Comparison of ENCODE assay signal across 22 cellular contexts in the genomic region with DNA sequence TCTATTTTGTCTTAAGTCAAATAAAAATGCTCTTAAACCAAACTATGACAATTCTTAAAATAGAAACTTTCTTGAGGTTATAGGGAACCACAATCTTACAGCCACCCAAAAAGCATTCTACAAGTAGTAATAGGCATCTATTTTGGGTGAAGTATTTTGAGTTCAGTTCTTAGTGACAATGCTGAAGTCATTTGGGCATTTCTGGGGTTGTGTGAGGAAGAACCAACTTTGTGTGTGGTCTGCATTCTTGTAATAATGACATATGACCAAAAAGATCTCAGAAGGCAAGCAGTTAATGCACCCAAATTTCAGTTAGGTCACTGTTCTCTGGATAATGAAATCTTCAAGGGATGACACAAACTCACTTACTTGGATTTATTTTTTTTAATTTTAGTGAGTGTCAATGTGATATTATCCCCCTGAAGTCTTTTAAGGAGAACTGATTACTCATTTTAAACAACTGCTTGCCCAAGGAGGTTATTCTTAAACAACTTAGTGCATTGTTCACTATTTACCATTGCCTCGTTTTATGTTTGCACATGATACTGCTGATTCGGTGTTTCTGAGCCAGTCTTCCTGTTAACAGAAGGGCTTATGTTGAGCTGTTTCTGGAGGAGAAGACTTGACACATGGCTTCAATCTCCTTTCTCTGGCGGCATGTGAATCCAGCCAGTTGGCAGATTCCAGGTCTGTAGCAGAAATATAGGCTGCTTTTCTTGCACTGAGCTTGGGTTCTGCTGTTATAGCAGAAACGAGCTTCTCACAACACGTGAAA.
A peak's percentile ranks its signal among the peaks of the same experiment; 100 is the strongest.
DNase-seq lines count a peak whose midpoint lies in the region; ATAC-seq and TF ChIP-seq lines count a peak whose summit lies in the region.
"Had no signal": no experiment of that assay in that cellular context is flagged by ENCODE, and none has a peak within 500 bp of the region (broad histone marks: within the 10 kb centered on the region; RNA-seq: fewer than 3 reads in every experiment).

No MANE protein-coding gene starts in this region.

- peaks cover 11% of the 10 kb centered on the region; the same call in 1 of the 2 replicates for H3K4me1 ChIP-seq in SJCRH30
- H3K4me1 ChIP-seq: colonic mucosa, gastroesophageal sphincter, left ventricle myocardium inferior had no signal

- H3K27me3 ChIP-seq in BJ (ENCODE audit: control insufficient read depth, insufficient read depth, low read length), result no peaks in the 10 kb centered on the region
- H3K27me3 ChIP-seq in SJCRH30, result no peaks in the 10 kb centered on the region
- H3K27me3 ChIP-seq: colonic mucosa, gastroesophageal sphincter, pancreas had no signal

- no peak for TF ChIP-seq CTCF in BJ (IDR thresholded peaks at IDR 0.05; ENCODE audit: insufficient read depth, low read depth, low read length)
- no peak for TF ChIP-seq CTCF in HFFc6 (IDR thresholded peaks at IDR 0.05)

- H3K27ac ChIP-seq in SJCRH30, result no peak overlapping the region; the same call in 1 of the 2 replicates
- H3K27ac ChIP-seq: colonic mucosa, gastroesophageal sphincter, left ventricle myocardium inferior, pancreas had no signal

- ATAC-seq in T-helper 17 cell, result no peak
- ATAC-seq in activated CD4-positive, alpha-beta T cell treated with anti-CD3 and anti-CD28 coated beads for 36 hours, result no peak
- ATAC-seq: gastroesophageal sphincter had no signal

- H3K9me3 ChIP-seq in SJCRH30 (replicated peaks) (no peaks in the 10 kb centered on the region), T-helper 17 cell (ENCODE audit: control insufficient read depth, low read length, poor library complexity, severe bottlenecking) (no peaks in the 10 kb centered on the region)
- H3K9me3 ChIP-seq: colonic mucosa, gastroesophageal sphincter, left ventricle myocardium inferior, pancreas had no signal

- H3K27ac Mint-ChIP-seq in HFFc6 (no peak overlapping the region), T-helper 17 cell (no peak overlapping the region)
- H3K27ac Mint-ChIP-seq in activated CD4-positive, alpha-beta T cell treated with anti-CD3 and anti-CD28 coated beads for 36 hours, result no peak overlapping the region
- H3K27ac Mint-ChIP-seq: H9 had no signal

- no peaks in the 10 kb centered on the region for H3K36me3 ChIP-seq in BJ (ENCODE audit: control insufficient read depth, insufficient read depth, low read length)
- H3K36me3 ChIP-seq in SJCRH30, result no peaks in the 10 kb centered on the region
- H3K36me3 ChIP-seq: colonic mucosa, gastroesophageal sphincter, left ventricle myocardium inferior, pancreas had no signal

- H3K4me3 Mint-ChIP-seq in HFFc6, result peak overlapping the region; percentile 37
- H3K4me3 Mint-ChIP-seq in T-helper 17 cell, result no peak overlapping the region
- no peak overlapping the region for H3K4me3 Mint-ChIP-seq in activated CD4-positive, alpha-beta T cell treated with anti-CD3 and anti-CD28 coated beads for 36 hours
- H3K4me3 Mint-ChIP-seq: H9 had no signal

- H3K36me3 Mint-ChIP-seq in HFFc6 (ENCODE audit: low read depth) (no peaks in the 10 kb centered on the region), T-helper 17 cell (ENCODE audit: low read depth) (no peaks in the 10 kb centered on the region)
- H3K36me3 Mint-ChIP-seq in activated CD4-positive, alpha-beta T cell treated with anti-CD3 and anti-CD28 coated beads for 36 hours (ENCODE audit: low read depth), result no peaks in the 10 kb centered on the region

- H3K4me1 Mint-ChIP-seq in HFFc6 (ENCODE audit: low read depth) (peaks cover 11% of the 10 kb centered on the region), T-helper 17 cell (no peaks in the 10 kb centered on the region)
- H3K4me1 Mint-ChIP-seq in activated CD4-positive, alpha-beta T cell treated with anti-CD3 and anti-CD28 coated beads for 36 hours, result no peaks in the 10 kb centered on the region
- H3K4me1 Mint-ChIP-seq: H9 had no signal

- CTCF ChIA-PET in BJ (lab: Yijun Ruan, JAX), result no interaction called here
- CTCF ChIA-PET in activated CD4-positive, alpha-beta T cell treated with anti-CD3 and anti-CD28 coated beads for 36 hours (lab: Charles Lee), result no interaction called here

- intact Hi-C loops in activated CD4-positive, alpha-beta T cell treated with anti-CD3 and anti-CD28 coated beads for 36 hours (cut with DNase I, micrococcal nuclease), result no loop called here

- DNase-seq in BJ (ENCODE audit: low read depth) (peak; percentile 15), HFFc6 (peak; percentile 22), SJCRH30 (peak; percentile 4 to 21), hepatic stellate cell (ENCODE audit: low spot score) (peak; percentile 5), T-helper 17 cell (no peak), NOMO-1 treated with dmso at 0.1 percent for 144 hours (lab: John Stamatoyannopoulos, UW; ENCODE audit: unreplicated experiment) (no peak), NCI-H146 treated with DMSO at 0.1 percent for 48 hours (lab: John Stamatoyannopoulos, UW; ENCODE audit: unreplicated experiment) (no peak)
- DNase-seq in activated CD4-positive, alpha-beta T cell treated with anti-CD3 and anti-CD28 coated beads for 36 hours, result no peak
- DNase-seq: activated naive CD4-positive, alpha-beta T cell treated with Interleukin-2 at 50 U/mL for 16 hours; activated T-cell treated with anti-CD3 and anti-CD28 coated beads for 4 hours; colonic mucosa; COR-L47; H9; left ventricle myocardium inferior; NCI-H1930; NCI-H446 treated with DMSO at 0.1 percent for 48 hours; pancreas; stimulated activated CD4-positive, alpha-beta T cell treated with anti-CD3 and anti-CD28 coated beads, Interleukin-4, amount 100 ng/mL, for 4 hours; stimulated activated CD8-positive, alpha-beta memory T cell treated with anti-CD3 and anti-CD28 coated beads, Interleukin-4, amount 100 ng/mL, for 48 hours; substantia nigra had no signal

- H3K4me3 ChIP-seq in BJ (ENCODE audit: low read depth, low read length) (no peak overlapping the region), SJCRH30 (no peak overlapping the region)
- H3K4me3 ChIP-seq: colonic mucosa, gastroesophageal sphincter, left ventricle myocardium inferior, pancreas, skin epidermis had no signal

- H3K27me3 Mint-ChIP-seq in HFFc6 (ENCODE audit: insufficient read depth) (no peaks in the 10 kb centered on the region), T-helper 17 cell (no peaks in the 10 kb centered on the region)
- H3K27me3 Mint-ChIP-seq in activated CD4-positive, alpha-beta T cell treated with anti-CD3 and anti-CD28 coated beads for 36 hours, result no peaks in the 10 kb centered on the region

- POLR2A ChIA-PET in BJ (lab: Charles Lee), result no interaction called here
- POLR2A ChIA-PET in activated CD4-positive, alpha-beta T cell treated with anti-CD3 and anti-CD28 coated beads for 36 hours (lab: Charles Lee), result no interaction called here

- H3K9me3 Mint-ChIP-seq in HFFc6, result no peaks in the 10 kb centered on the region
- no peaks in the 10 kb centered on the region for H3K9me3 Mint-ChIP-seq in activated CD4-positive, alpha-beta T cell treated with anti-CD3 and anti-CD28 coated beads for 36 hours (ENCODE audit: low read depth)
- H3K9me3 Mint-ChIP-seq: H9 had no signal

Comparison
In these comparisons a context has a peak if more than half of its experiments do, and no peak if none do; other contexts are left out.
1. DNase-seq: peak in BJ (single experiment), HFFc6 (single experiment), SJCRH30 (2 of 2) and hepatic stellate cell (single experiment); none in T-helper 17 cell (0 of 3), NOMO-1 treated with dmso at 0.1 percent for 144 hours (single experiment), NCI-H146 treated with DMSO at 0.1 percent for 48 hours (single experiment) and activated CD4-positive, alpha-beta T cell treated with anti-CD3 and anti-CD28 coated beads for 36 hours (single experiment).